Comparison of ENCODE assay signal across 21 cellular contexts in the genomic region with DNA sequence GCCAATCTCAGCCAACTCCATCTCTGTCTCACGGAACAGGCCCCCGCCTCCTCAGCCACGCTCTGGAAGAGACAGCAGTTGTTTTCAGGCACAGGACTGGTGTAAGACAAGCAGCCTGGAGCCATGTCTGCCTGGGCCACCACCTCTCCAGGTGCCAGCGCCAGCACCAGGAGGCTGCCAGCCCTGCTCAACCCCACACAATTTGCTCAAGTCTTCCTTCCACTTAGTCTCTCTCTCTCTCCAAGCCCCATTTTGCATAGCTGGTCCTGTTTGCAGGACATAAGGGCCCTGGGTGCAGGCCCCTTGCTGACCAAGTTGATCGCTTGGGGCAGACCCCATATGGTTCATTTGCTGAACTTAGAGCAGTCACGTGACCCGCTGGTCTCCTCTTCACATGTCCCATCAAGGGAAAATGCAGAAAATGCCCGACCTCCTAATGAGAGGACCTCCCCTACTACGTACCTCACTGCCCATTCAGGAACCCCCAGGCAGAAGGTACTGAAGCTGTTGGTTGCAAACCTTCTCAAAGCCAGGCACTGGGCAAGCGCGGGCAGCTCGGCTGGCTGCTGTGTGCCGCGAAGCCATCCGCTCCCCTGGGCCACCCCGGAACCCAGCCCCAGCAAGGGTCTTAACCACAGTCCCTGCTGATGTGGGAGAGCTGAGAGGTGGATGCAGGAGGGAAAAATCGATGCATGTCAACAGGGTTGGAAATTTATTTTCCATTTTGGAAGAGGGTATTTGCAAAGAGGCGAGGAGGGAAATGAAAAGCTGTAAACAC. TPM values are rescaled to one million over a fixed set of nuclear protein-coding genes. Genes with fewer than 3 reads are reported as not detected.
"Had no signal": no experiment of that assay in that cellular context is flagged by ENCODE, and none has a peak within 500 bp of the region (broad histone marks: within the 10 kb centered on the region; RNA-seq: fewer than 3 reads in every experiment).

No MANE protein-coding gene starts in this region.

- H3K4me3 ChIP-seq: coronary artery, tibial artery had no signal

- H3K4me3 Mint-ChIP-seq: activated CD8-positive, alpha-beta T cell treated with anti-CD3 and anti-CD28 coated beads, Interleukin-2, amount 10 ng/mL, durations not matched to agents 7 days and 5 days; activated T-cell treated with anti-CD3 and anti-CD28 coated beads, Interleukin-2, amount 50 U/mL, for 24 hours; immature natural killer cell; naive thymus-derived CD8-positive, alpha-beta T cell; T-helper 2 cell treated with Interferon-gamma antibody and Interleukin-4, amounts not matched to agents 5 μg/mL and 100 μg/mL, for 36 hours had no signal

- H3K27ac Mint-ChIP-seq: activated CD8-positive, alpha-beta T cell treated with anti-CD3 and anti-CD28 coated beads, Interleukin-2, amount 10 ng/mL, durations not matched to agents 7 days and 5 days; activated T-cell treated with anti-CD3 and anti-CD28 coated beads, Interleukin-2, amount 50 U/mL, for 24 hours; activated T-helper 2 cell treated with anti-CD3 and anti-CD28 coated beads, Interferon-gamma antibody, Interleukin-2, Interleukin-4, amounts not matched to agents 10 μg/mL and 5 μg/mL and 100 μg/mL, durations not matched to agents 14 hours and 24 hours and 36 hours; immature natural killer cell; naive thymus-derived CD8-positive, alpha-beta T cell; T-helper 2 cell treated with Interferon-gamma antibody and Interleukin-4, amounts not matched to agents 5 μg/mL and 100 μg/mL, for 36 hours had no signal

- H3K36me3 ChIP-seq: brain microvascular endothelial cell, tibial artery had no signal

- H3K27ac ChIP-seq: brain microvascular endothelial cell, coronary artery, tibial artery had no signal

- H3K36me3 Mint-ChIP-seq: immature natural killer cell had no signal

- H3K27me3 ChIP-seq: brain microvascular endothelial cell, tibial artery had no signal

- DNase-seq: activated CD4-positive, alpha-beta T cell treated with anti-CD3 and anti-CD28 coated beads for 48 hours; activated CD4-positive, CD25-positive, alpha-beta regulatory T cell; activated CD8-positive, alpha-beta T cell treated with anti-CD3 and anti-CD28 coated beads, Interleukin-2, amount 10 ng/mL, durations not matched to agents 7 days and 5 days; activated naive CD4-positive, alpha-beta T cell treated with Interleukin-2 at 50 U/mL for 16 hours; activated T-cell treated with anti-CD3 and anti-CD28 coated beads, Interleukin-2, amount 50 U/mL, for 24 hours; brain microvascular endothelial cell; erythroblast; foreskin melanocyte; immature natural killer cell; mesendoderm; occipital lobe; stimulated activated CD4-positive, alpha-beta T cell treated with anti-CD3 and anti-CD28 coated beads, Interleukin-12 subunit alpha, Interleukin-12 subunit beta, amount 100 ng/mL, for 4 hours; stimulated activated CD4-positive, alpha-beta T cell treated with anti-CD3 and anti-CD28 coated beads, Interleukin-1b, Interleukin-23, amount 100 ng/mL, for 48 hours; stimulated activated CD8-positive, alpha-beta memory T cell treated with anti-CD3 and anti-CD28 coated beads, Interleukin-4, amount 100 ng/mL, for 48 hours; stimulated activated naive CD4-positive, alpha-beta T cell treated with Interleukin-2 at 50 U/mL for 16 hours; substantia nigra; tibial artery had no signal

- H3K9me3 Mint-ChIP-seq: activated T-cell treated with anti-CD3 and anti-CD28 coated beads, Interleukin-2, amount 50 U/mL, for 24 hours; activated T-helper 2 cell treated with anti-CD3 and anti-CD28 coated beads, Interferon-gamma antibody, Interleukin-2, Interleukin-4, amounts not matched to agents 10 μg/mL and 5 μg/mL and 100 μg/mL, durations not matched to agents 14 hours and 24 hours and 36 hours; immature natural killer cell; naive thymus-derived CD8-positive, alpha-beta T cell; T-helper 2 cell treated with Interferon-gamma antibody and Interleukin-4, amounts not matched to agents 5 μg/mL and 100 μg/mL, for 36 hours had no signal

- H3K9me3 ChIP-seq: tibial artery had no signal

- ATAC-seq: activated CD8-positive, alpha-beta T cell treated with anti-CD3 and anti-CD28 coated beads, Interleukin-2, amount 10 ng/mL, durations not matched to agents 7 days and 5 days; naive thymus-derived CD8-positive, alpha-beta T cell had no signal

RNA-seq across cellular contexts. Expression of a gene that starts 14.4 kb away (rescaled TPM):
- total RNA-seq: activated CD8-positive, alpha-beta T cell treated with anti-CD3 and anti-CD28 coated beads, Interleukin-2, amount 10 ng/mL, durations not matched to agents 7 days and 5 days had no signal
- polyA plus RNA-seq: immature natural killer cell; naive thymus-derived CD8-positive, alpha-beta T cell had no signal
